Comparison of ENCODE assay signal across 9 cellular contexts in the genomic region with DNA sequence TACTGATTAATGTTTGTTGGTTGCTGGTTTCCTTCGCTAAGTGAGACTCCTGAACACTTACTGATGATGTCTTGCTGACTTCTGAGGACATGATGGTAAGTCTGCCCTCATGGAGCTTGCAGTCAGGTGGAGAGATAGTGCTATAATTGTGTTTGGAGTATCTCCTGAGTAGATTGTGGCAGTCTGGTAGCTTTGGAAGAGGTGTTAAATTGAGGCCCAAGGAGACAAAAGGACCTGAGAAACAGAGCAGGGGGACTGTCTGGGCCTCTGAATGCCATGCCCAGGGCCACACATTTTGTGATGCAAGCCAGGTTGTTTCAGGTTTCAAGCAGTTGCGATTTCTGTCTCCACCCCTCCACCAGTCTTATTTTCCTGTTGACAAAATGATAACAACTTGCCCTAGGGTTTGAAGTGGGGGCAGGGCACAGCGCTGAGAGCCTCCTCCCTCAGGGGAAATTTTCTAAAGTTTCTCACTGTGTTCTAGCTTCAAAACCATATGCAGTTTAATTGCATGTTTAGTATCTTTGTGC. TPM values are rescaled to one million over a fixed set of nuclear protein-coding genes. Genes with fewer than 3 reads are reported as not detected.
DNase-seq lines count a peak whose midpoint lies in the region; ATAC-seq and TF ChIP-seq lines count a peak whose summit lies in the region.
"Had no signal": no experiment of that assay in that cellular context is flagged by ENCODE, and none has a peak within 500 bp of the region (broad histone marks: within the 10 kb centered on the region; RNA-seq: fewer than 3 reads in every experiment).

No MANE protein-coding gene starts in this region.

- H3K9me3 Mint-ChIP-seq in activated CD4-positive, alpha-beta T cell treated with anti-CD3 and anti-CD28 coated beads, Interleukin-2, amount 10 ng/mL, durations not matched to agents 24 days and 14 days: no peaks in the 10 kb centered on the region
- H3K9me3 Mint-ChIP-seq in stimulated activated memory B cell treated with anti-CD40 and anti-IgM and Interleukin-4, amounts not matched to agents 10 μg/mL and 1 μg/mL and 100 μg/mL, for 72 hours: no peaks in the 10 kb centered on the region

- H3K36me3 ChIP-seq in KMS-11 (ENCODE audit: insufficient read depth): no peaks in the 10 kb centered on the region

- peak; percentile 15 for ATAC-seq in stimulated activated memory B cell treated with anti-CD40 and anti-IgM and Interleukin-4, amounts not matched to agents 10 μg/mL and 1 μg/mL and 100 μg/mL, for 72 hours
- no peak for ATAC-seq in HG03460 (IDR thresholded peaks at IDR 0.05; ENCODE audit: unreplicated experiment)
- no peak for ATAC-seq in HG02840 (IDR thresholded peaks at IDR 0.05; ENCODE audit: low FRiP score, unreplicated experiment)

- peaks cover 68% of the 10 kb centered on the region for H3K36me3 Mint-ChIP-seq in activated CD4-positive, alpha-beta T cell treated with anti-CD3 and anti-CD28 coated beads, Interleukin-2, amount 10 ng/mL, durations not matched to agents 24 days and 14 days (ENCODE audit: low read depth)
- H3K36me3 Mint-ChIP-seq in stimulated activated memory B cell treated with anti-CD40 and anti-IgM and Interleukin-4, amounts not matched to agents 10 μg/mL and 1 μg/mL and 100 μg/mL, for 72 hours: peaks cover 8% of the 10 kb centered on the region

- peak overlapping the region; percentile 21; the same call in 1 of the 2 replicates for H3K27ac ChIP-seq in KMS-11

- peaks cover 74% of the 10 kb centered on the region for H3K4me1 ChIP-seq in KMS-11 (ENCODE audit: low read depth, poor library complexity, severe bottlenecking)

- H4K20me1 ChIP-seq in KMS-11 (ENCODE audit: insufficient read depth): no peaks in the 10 kb centered on the region

- peak; percentile 94 for DNase-seq in activated CD4-positive, alpha-beta T cell treated with anti-CD3 and anti-CD28 coated beads, Interleukin-2, amount 10 ng/mL, durations not matched to agents 24 days and 14 days
- DNase-seq in germinal center (ENCODE audit: low spot score) (peak; percentile 40), glomerular visceral epithelial cell (ENCODE audit: extremely low spot score) (no peak), AG20443 (ENCODE audit: low spot score) (no peak)
- DNase-seq: cortex of kidney had no signal

- H3K9ac ChIP-seq in KMS-11: no peak overlapping the region

- H3K4me3 Mint-ChIP-seq in activated CD4-positive, alpha-beta T cell treated with anti-CD3 and anti-CD28 coated beads, Interleukin-2, amount 10 ng/mL, durations not matched to agents 24 days and 14 days: peak overlapping the region; percentile 74
- peak overlapping the region; percentile 67 for H3K4me3 Mint-ChIP-seq in stimulated activated memory B cell treated with anti-CD40 and anti-IgM and Interleukin-4, amounts not matched to agents 10 μg/mL and 1 μg/mL and 100 μg/mL, for 72 hours

- no peak for TF ChIP-seq CTCF in KMS-11 (conservative IDR thresholded peaks at IDR 0.05; ENCODE audit: low read depth, low read length)

- no peaks in the 10 kb centered on the region for H3K27me3 Mint-ChIP-seq in activated CD4-positive, alpha-beta T cell treated with anti-CD3 and anti-CD28 coated beads, Interleukin-2, amount 10 ng/mL, durations not matched to agents 24 days and 14 days
- H3K27me3 Mint-ChIP-seq in stimulated activated memory B cell treated with anti-CD40 and anti-IgM and Interleukin-4, amounts not matched to agents 10 μg/mL and 1 μg/mL and 100 μg/mL, for 72 hours: no peaks in the 10 kb centered on the region

- intact Hi-C loops in activated CD4-positive, alpha-beta T cell treated with anti-CD3 and anti-CD28 coated beads, Interleukin-2, amount 10 ng/mL, durations not matched to agents 24 days and 14 days (cut with micrococcal nuclease): loop anchor here (1.0 to 5.0 kb wide), 3 partner anchors 8 to 135 kb away; no protein-coding TSS in a partner anchor

- H2AFZ ChIP-seq in KMS-11 (ENCODE audit: low read depth): no peak overlapping the region

- H3K27me3 ChIP-seq in KMS-11 (ENCODE audit: insufficient read depth, low read depth): no peaks in the 10 kb centered on the region

- H3K4me1 Mint-ChIP-seq in activated CD4-positive, alpha-beta T cell treated with anti-CD3 and anti-CD28 coated beads, Interleukin-2, amount 10 ng/mL, durations not matched to agents 24 days and 14 days: peaks cover 91% of the 10 kb centered on the region
- peaks cover 97% of the 10 kb centered on the region for H3K4me1 Mint-ChIP-seq in stimulated activated memory B cell treated with anti-CD40 and anti-IgM and Interleukin-4, amounts not matched to agents 10 μg/mL and 1 μg/mL and 100 μg/mL, for 72 hours

- H3K27ac Mint-ChIP-seq in activated CD4-positive, alpha-beta T cell treated with anti-CD3 and anti-CD28 coated beads, Interleukin-2, amount 10 ng/mL, durations not matched to agents 24 days and 14 days: peak overlapping the region; percentile 96
- H3K27ac Mint-ChIP-seq in stimulated activated memory B cell treated with anti-CD40 and anti-IgM and Interleukin-4, amounts not matched to agents 10 μg/mL and 1 μg/mL and 100 μg/mL, for 72 hours: no peak overlapping the region

- no peak overlapping the region for H3K4me3 ChIP-seq in KMS-11 (IDR thresholded peaks at IDR 0.05; ENCODE audit: insufficient read depth, low read depth, low read length)

- H3K4me2 ChIP-seq in KMS-11: peak overlapping the region; percentile 43

- no peaks in the 10 kb centered on the region for H3K79me2 ChIP-seq in KMS-11 (ENCODE audit: insufficient read depth, low read depth)

RNA-seq across cellular contexts. Expression of gene SMAD3, which starts 16.7 kb away (rescaled TPM):
- total RNA-seq in activated CD4-positive, alpha-beta T cell treated with anti-CD3 and anti-CD28 coated beads, Interleukin-2, amount 10 ng/mL, durations not matched to agents 24 days and 14 days: 59.9 and 61.6 TPM in 2 replicates

Comparison
In these comparisons a context has a peak if more than half of its experiments do, and no peak if none do; other contexts are left out.
1. DNase-seq: peak in activated CD4-positive, alpha-beta T cell treated with anti-CD3 and anti-CD28 coated beads, Interleukin-2, amount 10 ng/mL, durations not matched to agents 24 days and 14 days (single experiment) and germinal center (single experiment); none in glomerular visceral epithelial cell (single experiment) and AG20443 (single experiment).